ENCODE assay signal across 12 cellular contexts in genomic region chr6:136784271-136784664, GRCh38. TPM values are rescaled to one million over a fixed set of nuclear protein-coding genes. Genes with fewer than 3 reads are reported as not detected.
DNase-seq lines count a peak whose midpoint lies in the region; ATAC-seq and TF ChIP-seq lines count a peak whose summit lies in the region.
"Had no signal": no experiment of that assay in that cellular context is flagged by ENCODE, and none has a peak within 500 bp of the region (broad histone marks: within the 10 kb centered on the region; RNA-seq: fewer than 3 reads in every experiment).

No MANE protein-coding gene starts in this region.

- peak overlapping the region; percentile 65 for H3K9ac ChIP-seq in skeletal muscle satellite cell (ENCODE audit: low read depth, low read length)

- no peaks in the 10 kb centered on the region for H3K9me3 ChIP-seq in skeletal muscle satellite cell (replicated peaks; ENCODE audit: low read length)

- H3K27me3 ChIP-seq in skeletal muscle satellite cell (ENCODE audit: control insufficient read depth, insufficient read depth, low read length), result no peaks in the 10 kb centered on the region

- no peak for DNase-seq in GM12864 (ENCODE audit: low read depth)
- DNase-seq in NB4 (ENCODE audit: low read depth), result no peak
- DNase-seq in caudate nucleus (lab: John Stamatoyannopoulos, UW), result no peak
- DNase-seq in NCI-H1417 treated with DMSO at 0.1 percent for 48 hours (lab: John Stamatoyannopoulos, UW), result no peak
- DNase-seq: activated CD4-positive, CD25-positive, alpha-beta regulatory T cell; amniotic stem cell; DMS153; NCI-H2227 treated with DMSO at 0.1 percent for 48 hours had no signal

- ATAC-seq in HG02973 (IDR thresholded peaks at IDR 0.05; ENCODE audit: unreplicated experiment) (no peak), HG03439 (IDR thresholded peaks at IDR 0.05; ENCODE audit: unreplicated experiment) (no peak)

- no peak for TF ChIP-seq POLR2A in NB4 (IDR thresholded peaks at IDR 0.05; ENCODE audit: extremely low read depth, insufficient read length)

- H3K4me1 ChIP-seq in skeletal muscle satellite cell (ENCODE audit: control insufficient read depth, insufficient read depth, low read length), result peaks cover 75% of the 10 kb centered on the region

- TF ChIP-seq CTCF in GM12864 (IDR thresholded peaks at IDR 0.05; ENCODE audit: low read depth, low read length, missing control alignments) (no peak), NB4 (IDR thresholded peaks at IDR 0.05; ENCODE audit: low read depth, low read length) (no peak)

- H3K4me2 ChIP-seq in skeletal muscle satellite cell (ENCODE audit: low read length), result peak overlapping the region; percentile 75

- peak overlapping the region; percentile 43 for H3K4me3 ChIP-seq in GM12864 (ENCODE audit: low read depth, low read length)
- H3K4me3 ChIP-seq in NB4 (ENCODE audit: low read depth, low read length), result peak overlapping the region; percentile 84
- H3K4me3 ChIP-seq in skeletal muscle satellite cell (ENCODE audit: low read length), result peak overlapping the region; percentile 55

- no peaks in the 10 kb centered on the region for H3K36me3 ChIP-seq in skeletal muscle satellite cell (ENCODE audit: insufficient read depth, low read length)

- peak overlapping the region; percentile 30 for H3K27ac ChIP-seq in caudate nucleus (ENCODE audit: low read depth, low read length)
- H3K27ac ChIP-seq: RWPE1 had no signal

RNA-seq across cellular contexts. Expression of gene MAP3K5, which starts 8.0 kb away (rescaled TPM):
- total RNA-seq in skeletal muscle satellite cell (2012; rRNA removed), result 6.6 and 9.6 TPM in 2 replicates

RNA-seq across cellular contexts. Expression of gene PEX7, which starts 38.1 kb away (rescaled TPM):
- total RNA-seq in skeletal muscle satellite cell (2012; rRNA removed), result 7.2 and 7.9 TPM in 2 replicates
